12 cellular contexts compared by ENCODE assay signal in the genomic region with DNA sequence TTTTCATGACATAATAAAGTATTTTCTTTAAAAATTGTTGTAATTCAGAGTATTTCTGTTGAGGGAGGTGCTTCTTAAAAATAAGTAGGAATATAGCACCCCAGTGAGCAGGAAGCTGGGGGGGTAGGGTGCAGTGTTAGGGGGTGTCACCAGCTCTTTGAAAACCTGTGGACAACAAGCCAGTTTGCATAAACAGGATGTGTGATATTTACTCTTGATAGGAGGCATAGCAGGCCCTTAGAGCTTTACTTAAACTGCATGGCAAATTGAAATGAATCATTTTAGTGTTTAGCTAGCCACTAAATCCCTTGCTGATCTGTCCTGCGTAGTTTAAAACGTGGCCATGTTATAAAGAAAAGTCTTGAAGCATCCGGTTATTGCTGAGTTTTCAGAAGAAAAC. TPM values are rescaled to one million over a fixed set of nuclear protein-coding genes. Genes with fewer than 3 reads are reported as not detected.
DNase-seq lines count a peak whose midpoint lies in the region; ATAC-seq, FAIRE-seq and TF ChIP-seq lines count a peak whose summit lies in the region.
"Had no signal": no experiment of that assay in that cellular context is flagged by ENCODE, and none has a peak within 500 bp of the region (broad histone marks: within the 10 kb centered on the region; RNA-seq: fewer than 3 reads in every experiment).

No MANE protein-coding gene starts in this region.

- H3K4me1 ChIP-seq in HepG2 (ENCODE audit: insufficient read depth, low read length) (peaks cover 50% of the 10 kb centered on the region), right lobe of liver (peaks cover 0 to 39% (median 11%) of the 10 kb centered on the region in 4 donors), mesenchymal stem cell (ENCODE audit: control insufficient read depth, insufficient read depth, low read depth, low read length) (peaks cover 8% of the 10 kb centered on the region)

- H3K23ac ChIP-seq in mesenchymal stem cell (ENCODE audit: low read length in 2 of 2): no peak overlapping the region

- H3K4me3 ChIP-seq in HepG2 (replicated peaks in 1 of 3; ENCODE audit: insufficient read depth in 1 of 3, low read depth in 2 of 3, low read length in 3 of 3) (no peak overlapping the region), right lobe of liver (no peak overlapping the region), astrocyte of the spinal cord (ENCODE audit: low read depth, low read length) (no peak overlapping the region), mesenchymal stem cell (ENCODE audit: insufficient read depth in 1 of 2, low read depth in 1 of 2, low read length in 2 of 2) (peak overlapping the region in 1 of 2 experiments; percentile 30)

- H3K9me3 ChIP-seq in HepG2 (ENCODE audit: low read length) (no peaks in the 10 kb centered on the region), right lobe of liver (no peaks in the 10 kb centered on the region), mesenchymal stem cell (ENCODE audit: control insufficient read depth, low read length) (peaks cover 22% of the 10 kb centered on the region)

- H4K8ac ChIP-seq in mesenchymal stem cell (ENCODE audit: low read length): no peak overlapping the region

- H2BK120ac ChIP-seq in mesenchymal stem cell (ENCODE audit: low read depth, low read length): no peak overlapping the region

- TF ChIP-seq RAD21 in HepG2 (CRISPR knock-in tag; IDR thresholded peaks at IDR 0.05): no peak

- POLR2A ChIA-PET in HepG2 (lab: Yijun Ruan, JAX): interaction anchor here (0.7 to 2.2 kb wide), 4 partner anchors 9 to 147 kb away, joined by 3 to 8 read pairs (median 5); partner anchors contain the start of gene TGIF1

- H3K18ac ChIP-seq in mesenchymal stem cell (ENCODE audit: low read depth in 1 of 2, low read length in 2 of 2): no peak overlapping the region

- no peak overlapping the region for H2BK15ac ChIP-seq in mesenchymal stem cell (ENCODE audit: low read depth, poor library complexity, severe bottlenecking)

- BruUV-seq in HepG2 (replicated peaks; lab: Mats Ljungman, UMichigan): no TSS peak

- H4K91ac ChIP-seq in mesenchymal stem cell (ENCODE audit: low read length): no peak overlapping the region

- peaks cover 38% of the 10 kb centered on the region for H4K20me1 ChIP-seq in HepG2 (ENCODE audit: insufficient read depth, low read length)

- H3K36me3 ChIP-seq in HepG2 (replicated peaks in 1 of 2; ENCODE audit: control insufficient read depth in 1 of 2, insufficient read depth in 2 of 2, low read length in 2 of 2): peaks cover 8 to 37% of the 10 kb centered on the region in 2 experiments; a peak in 4 of 5 replicates
- H3K36me3 ChIP-seq in right lobe of liver: peaks cover 0 to 11% (median 1%) of the 10 kb centered on the region in 4 donors
- H3K36me3 ChIP-seq in mesenchymal stem cell (ENCODE audit: control insufficient read depth in 1 of 2, insufficient read depth in 2 of 2, low read depth in 1 of 2, low read length in 2 of 2): peaks cover 13 to 63% of the 10 kb centered on the region in 2 experiments

- no peaks in the 10 kb centered on the region for H3K27me3 ChIP-seq in HepG2 (ENCODE audit: control insufficient read depth in 1 of 2, insufficient read depth in 2 of 2, low read length in 2 of 2)
- no peaks in the 10 kb centered on the region for H3K27me3 ChIP-seq in right lobe of liver
- H3K27me3 ChIP-seq in mesenchymal stem cell (ENCODE audit: control insufficient read depth in 1 of 2, insufficient read depth in 1 of 2, low read length in 2 of 2): no peaks in the 10 kb centered on the region
- H3K27me3 ChIP-seq: brain microvascular endothelial cell had no signal

- H2AFZ ChIP-seq in HepG2 (ENCODE audit: low read length) (no peak overlapping the region), mesenchymal stem cell (ENCODE audit: low read depth, low read length) (no peak overlapping the region)

- H3K4me2 ChIP-seq in HepG2 (ENCODE audit: low read depth, low read length) (0 out of 2 replicates have a peak overlapping the region, but pooled peaks have one; percentile 9), mesenchymal stem cell (ENCODE audit: low read length, poor library complexity, severe bottlenecking) (peak overlapping the region; percentile 21)

- H2BK5ac ChIP-seq in mesenchymal stem cell (ENCODE audit: low read depth, low read length, poor library complexity, severe bottlenecking): no peak overlapping the region

- H2BK12ac ChIP-seq in mesenchymal stem cell (ENCODE audit: low read length in 2 of 2): no peak overlapping the region

- TF ChIP-seq POLR2A in HepG2 (IDR thresholded peaks at IDR 0.05; ENCODE audit: insufficient read depth in 1 of 2, low read depth in 2 of 2, low read length in 2 of 2) (no peak), right lobe of liver (IDR thresholded peaks at IDR 0.05) (no peak)

- 90% methylated on average over 3 of the region's 3 CpGs for WGBS in HepG2 (ENCODE audit: low lambda C conversion rate)
- WGBS in right lobe of liver (ENCODE audit: insufficient coverage, low coverage, low lambda C conversion rate, missing lambda C conversion rate): 74% methylated on average over 3 of the region's 3 CpGs
- WGBS in mesenchymal stem cell: 23% methylated on average over 3 of the region's 3 CpGs

- peaks cover 1% of the 10 kb centered on the region for H3K79me1 ChIP-seq in mesenchymal stem cell (replicated peaks; ENCODE audit: low read length, poor library complexity, severe bottlenecking)

- H3K27ac ChIP-seq in HepG2 (ENCODE audit: extremely low read length, insufficient read depth, low read length) (no peak overlapping the region), right lobe of liver (peak overlapping the region in 1 of 3 donors; percentile 16), mesenchymal stem cell (ENCODE audit: low read length, poor library complexity, severe bottlenecking) (peak overlapping the region; percentile 42)
- H3K27ac ChIP-seq: brain microvascular endothelial cell, C4-2B had no signal

- no peak overlapping the region for H2AK5ac ChIP-seq in mesenchymal stem cell (ENCODE audit: low read length, severe bottlenecking)

- in situ Hi-C loops in HepG2 (cut with HindIII; ENCODE audit: extremely low pct_ligation_motif_present, low pct_unique_long_range_greater_than_20kb) (loop anchor here (10.0 to 25.0 kb wide), 3 partner anchors 166 to 396 kb away; no protein-coding TSS in a partner anchor), astrocyte of the spinal cord (cut with HindIII; ENCODE audit: low sequenced_read_pairs) (loop anchor here (10.0 to 25.0 kb wide), 2 partner anchors 146 to 171 kb away; no protein-coding TSS in a partner anchor), ACHN (cut with HindIII; ENCODE audit: low pct_ligation_motif_present, low pct_unique_long_range_greater_than_20kb, low sequenced_read_pairs) (no loop called here), G401 (cut with HindIII; ENCODE audit: low sequenced_read_pairs) (no loop called here)

- TF ChIP-seq EP300 in HepG2 (IDR thresholded peaks at IDR 0.05; ENCODE audit: low read depth in 2 of 2, low read length in 2 of 2) (0 out of 4 replicates have a peak, but pooled peaks of 1 of the 2 experiments have one; percentile 5), HepG2 (CRISPR knock-in tag; IDR thresholded peaks at IDR 0.05; ENCODE audit: borderline replicate concordance) (no peak)

- ATAC-seq in HepG2: no peak
- no peak for ATAC-seq in right lobe of liver

- H3K9ac ChIP-seq in HepG2 (ENCODE audit: insufficient read depth, low read depth, low read length) (no peak overlapping the region), mesenchymal stem cell (ENCODE audit: low read length) (peak overlapping the region; percentile 34)

- H3K14ac ChIP-seq in mesenchymal stem cell (ENCODE audit: low read length in 2 of 2): no peak overlapping the region

- H3K4ac ChIP-seq in mesenchymal stem cell (ENCODE audit: low read depth in 1 of 2, low read length in 2 of 2): no peak overlapping the region

- H3K79me2 ChIP-seq in HepG2 (ENCODE audit: insufficient read depth, low read length): peaks cover 46% of the 10 kb centered on the region

- DNase-seq in HepG2 (ENCODE audit: low spot score) (no peak), right lobe of liver (no peak), astrocyte of the spinal cord (ENCODE audit: low read depth, low spot score) (peak; percentile 23), mesenchymal stem cell (peak; percentile 67), ACHN (no peak), G401 (ENCODE audit: low spot score) (no peak), HUDEP-2 (lab: John Stamatoyannopoulos, UW; ENCODE audit: unreplicated experiment in 76 of 76) (no peak), COLO668 (lab: John Stamatoyannopoulos, UW; ENCODE audit: unreplicated experiment) (no peak)
- DNase-seq: brain microvascular endothelial cell, KG1, NCI-H82 had no signal

- intact Hi-C loops in HepG2 (cut with micrococcal nuclease; ENCODE audit: unreplicated experiment): loop anchor here (5.0 kb wide), 1 partner anchor 196 kb away; the partner anchor contains the start of gene MYL12B
- intact Hi-C loops in right lobe of liver (cut with DNase I): loop anchor here (10.0 kb wide), 2 partner anchors 136 to 206 kb away; no protein-coding TSS in a partner anchor

- CTCF ChIA-PET in HepG2 (lab: Yijun Ruan, JAX; ENCODE audit: low intra/inter-chr PET ratio, low total read pairs): no interaction called here

- TF ChIP-seq CTCF in HepG2 (CRISPR knock-in tag; IDR thresholded peaks at IDR 0.05) (no peak), right lobe of liver (IDR thresholded peaks at IDR 0.05) (no peak), astrocyte of the spinal cord (IDR thresholded peaks at IDR 0.05; ENCODE audit: low read depth, low read length) (no peak)

- no peak for FAIRE-seq in HepG2 (lab: Jason Lieb, UNC)

RNA-seq across cellular contexts. Expression of gene TGIF1, which starts 8.4 kb away (rescaled TPM):
- total RNA-seq in HepG2 (2016; rRNA removed; fragmentation: Illumina TruSeq; extraction: Trizol): 44.0 and 50.0 TPM in 2 replicates
- 15.3 and 17.9 TPM in 2 replicates for total RNA-seq in HepG2 (2016; cell fraction: cytosol; rRNA removed; fragmentation: Illumina TruSeq; extraction: Trizol; ENCODE audit: low read depth)
- 39.7 and 48.5 TPM in 2 replicates for total RNA-seq in HepG2 (2016; cell fraction: insoluble cytoplasmic fraction; rRNA removed; fragmentation: Illumina TruSeq; extraction: Trizol)
- 31.9 and 33.8 TPM in 2 replicates for total RNA-seq in HepG2 (2016; cell fraction: membrane; rRNA removed; fragmentation: Illumina TruSeq; extraction: Trizol)
- total RNA-seq in HepG2 (2016; cell fraction: nucleus; rRNA removed; fragmentation: Illumina TruSeq; extraction: Trizol): 48.5 and 49.4 TPM in 2 replicates
- 76.1 and 76.3 TPM in 2 replicates for polyA plus RNA-seq in HepG2 (2011; rRNA removed)
- 82.7 and 83.0 TPM in 2 replicates for polyA plus RNA-seq in HepG2 (2011; cell fraction: cytosol; rRNA removed)
- 170 and 172 TPM in 2 replicates for polyA plus RNA-seq in HepG2 (2011; cell fraction: nucleus; rRNA removed)
- 35.4 and 51.3 TPM in 2 replicates for polyA plus RNA-seq in HepG2 (2012)
- polyA plus RNA-seq in HepG2 (2016; cell fraction: cytosol; fragmentation: Illumina TruSeq; extraction: Trizol; ENCODE audit: low read depth): 8.5 and 8.6 TPM in 2 replicates
- polyA plus RNA-seq in HepG2 (2016; cell fraction: insoluble cytoplasmic fraction; fragmentation: Illumina TruSeq; extraction: Trizol; ENCODE audit: low read depth): 37.9 and 44.1 TPM in 2 replicates
- 16.3 and 18.7 TPM in 2 replicates for polyA plus RNA-seq in HepG2 (2016; cell fraction: membrane; fragmentation: Illumina TruSeq; extraction: Trizol; ENCODE audit: low read depth)
- 82.0 and 82.8 TPM in 2 replicates for polyA plus RNA-seq in HepG2 (2016; cell fraction: nucleus; fragmentation: Illumina TruSeq; extraction: Trizol; ENCODE audit: insufficient read depth, low read depth)
- polyA minus RNA-seq in HepG2 (2011; rRNA and poly(A)+ RNA removed; ENCODE audit: low replicate concordance): 89.5 and 113 TPM in 2 replicates
- 43.2 and 45.1 TPM in 2 replicates for polyA minus RNA-seq in HepG2 (2011; cell fraction: cytosol; rRNA and poly(A)+ RNA removed)
- 66.8 and 68.0 TPM in 2 replicates for polyA minus RNA-seq in HepG2 (2011; cell fraction: nucleus; rRNA and poly(A)+ RNA removed)
- 10 to 100 TPM; 11.3 to 41.4 (median 22.3) TPM for total RNA-seq in right lobe of liver
- 69.8 TPM for polyA plus RNA-seq in mesenchymal stem cell (2013, experiment 1 of 2)
- polyA plus RNA-seq in mesenchymal stem cell (2013, experiment 2 of 2): 65.2 TPM
- total RNA-seq in G401 (2014; rRNA removed; shearing (Covaris generic)): 279 and 304 TPM in 2 replicates

Comparison
In these comparisons a context has a peak if more than half of its experiments do, and no peak if none do; other contexts are left out.
1. DNase-seq: peak in astrocyte of the spinal cord (single experiment) and mesenchymal stem cell (single experiment); none in HepG2 (single experiment), right lobe of liver (0 of 3), ACHN (single experiment), G401 (single experiment), HUDEP-2 (0 of 76) and COLO668 (single experiment).
2. in situ Hi-C loops: an anchor here in HepG2 (10.0 to 25.0 kb wide) and astrocyte of the spinal cord (10.0 to 25.0 kb wide); none called in ACHN and G401.